15 cellular contexts compared by ENCODE assay signal in the genomic region with DNA sequence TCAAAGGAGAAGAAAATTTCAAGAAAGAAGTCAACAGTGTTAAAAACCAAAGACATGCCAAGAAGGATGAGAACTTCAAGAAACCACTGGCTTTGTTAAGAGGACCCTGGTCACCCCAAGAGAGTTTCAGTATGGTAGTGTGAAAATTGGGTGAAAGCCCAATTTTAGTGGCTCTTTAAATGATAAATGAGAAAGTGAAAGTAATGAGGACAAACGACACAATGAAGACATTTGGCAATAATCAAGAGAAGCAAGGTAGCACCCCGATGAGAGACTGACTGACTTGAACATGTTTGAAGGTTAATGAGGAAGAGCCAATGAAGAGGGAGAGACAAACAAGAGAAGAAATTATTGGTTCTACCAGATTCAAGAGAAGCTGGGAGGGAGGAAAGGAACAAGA. TPM values are rescaled to one million over a fixed set of nuclear protein-coding genes. Genes with fewer than 3 reads are reported as not detected.
DNase-seq lines count a peak whose midpoint lies in the region; ATAC-seq and TF ChIP-seq lines count a peak whose summit lies in the region.
"Had no signal": no experiment of that assay in that cellular context is flagged by ENCODE, and none has a peak within 500 bp of the region (broad histone marks: within the 10 kb centered on the region; RNA-seq: fewer than 3 reads in every experiment).

No MANE protein-coding gene starts in this region.

- H3K27ac Mint-ChIP-seq in activated CD4-positive, alpha-beta memory T cell treated with anti-CD3 and anti-CD28 coated beads, Interleukin-2, amount 10 ng/mL, durations not matched to agents 7 days and 5 days: no peak overlapping the region

- H3K36me3 Mint-ChIP-seq in activated CD4-positive, alpha-beta memory T cell treated with anti-CD3 and anti-CD28 coated beads, Interleukin-2, amount 10 ng/mL, durations not matched to agents 7 days and 5 days (ENCODE audit: low read depth): no peaks in the 10 kb centered on the region

- H3K27me3 ChIP-seq in BLaER1 (no peaks in the 10 kb centered on the region), dorsolateral prefrontal cortex (no peaks in the 10 kb centered on the region), right cardiac atrium (ENCODE audit: control insufficient read depth, insufficient read depth) (no peaks in the 10 kb centered on the region)
- H3K27me3 ChIP-seq: pancreas had no signal

- no peak for TF ChIP-seq CTCF in dorsolateral prefrontal cortex (IDR thresholded peaks at IDR 0.05 in 54 of 56, conservative IDR thresholded peaks at IDR 0.05 in 2 of 56; ENCODE audit: low read depth in 1 of 56, partially characterized antibody in 56 of 56)

- H3K36me3 ChIP-seq in BLaER1: no peaks in the 10 kb centered on the region
- H3K36me3 ChIP-seq: HAP-1, pancreas had no signal

- H3K27ac ChIP-seq in BLaER1: no peak overlapping the region
- H3K27ac ChIP-seq in dorsolateral prefrontal cortex: peak overlapping the region in 34 of 59 donors; percentile 2 to 86 (median 52)
- no peak overlapping the region for H3K27ac ChIP-seq in right cardiac atrium (ENCODE audit: low read length)
- H3K27ac ChIP-seq: pancreas had no signal

- CTCF ChIA-PET in activated CD4-positive, alpha-beta memory T cell treated with anti-CD3 and anti-CD28 coated beads, Interleukin-2, amount 10 ng/mL, durations not matched to agents 7 days and 5 days (lab: Charles Lee): interaction anchor here (1.0 to 7.3 kb wide), 9 partner anchors 8 to 318 kb away, joined by 3 to 81 read pairs (median 9); a partner anchor contains a TSS

- no peak overlapping the region for H3K4me3 ChIP-seq in BLaER1
- peak overlapping the region in 6 of 59 donors; percentile 2 to 15 (median 10) for H3K4me3 ChIP-seq in dorsolateral prefrontal cortex
- no peak overlapping the region for H3K4me3 ChIP-seq in right cardiac atrium (ENCODE audit: low read length)
- H3K4me3 ChIP-seq: HAP-1, pancreas had no signal

- H3K9ac ChIP-seq in BLaER1: no peak overlapping the region

- no peaks in the 10 kb centered on the region for H4K20me1 ChIP-seq in BLaER1

- POLR2A ChIA-PET in activated CD4-positive, alpha-beta memory T cell treated with anti-CD3 and anti-CD28 coated beads, Interleukin-2, amount 10 ng/mL, durations not matched to agents 7 days and 5 days (lab: Charles Lee): interaction anchor here (1.2 to 7.8 kb wide), 6 partner anchors 43 to 294 kb away, joined by 4 to 70 read pairs (median 6); a partner anchor contains a TSS

- H3K4me1 Mint-ChIP-seq in activated CD4-positive, alpha-beta memory T cell treated with anti-CD3 and anti-CD28 coated beads, Interleukin-2, amount 10 ng/mL, durations not matched to agents 7 days and 5 days: peaks cover 10% of the 10 kb centered on the region

- H3K4me1 ChIP-seq in BLaER1 (peaks cover 18% of the 10 kb centered on the region), right cardiac atrium (ENCODE audit: control insufficient read depth, insufficient read depth, low read length) (no peaks in the 10 kb centered on the region)
- H3K4me1 ChIP-seq: Caco-2, pancreas had no signal

- H3K4me3 Mint-ChIP-seq in activated CD4-positive, alpha-beta memory T cell treated with anti-CD3 and anti-CD28 coated beads, Interleukin-2, amount 10 ng/mL, durations not matched to agents 7 days and 5 days: no peak overlapping the region

- ATAC-seq in GM18861 (IDR thresholded peaks at IDR 0.05; ENCODE audit: unreplicated experiment): peak; percentile 38
- peak; percentile 36 for ATAC-seq in HG03521 (IDR thresholded peaks at IDR 0.05; ENCODE audit: unreplicated experiment)
- no peak for ATAC-seq in right cardiac atrium
- ATAC-seq: pancreas, SK-N-SH treated with all-trans-retinoic acid at 6 μM for 48 hours had no signal

- DNase-seq in dorsolateral prefrontal cortex: no peak
- no peak for DNase-seq in SW480 (ENCODE audit: low spot score)
- DNase-seq in activated CD4-positive, alpha-beta memory T cell treated with anti-CD3 and anti-CD28 coated beads, Interleukin-2, amount 10 ng/mL, durations not matched to agents 7 days and 5 days: no peak
- DNase-seq in right cardiac atrium: no peak
- no peak for DNase-seq in NCI-H2107 treated with DMSO at 0.1 percent for 48 hours (lab: John Stamatoyannopoulos, UW; ENCODE audit: unreplicated experiment)
- DNase-seq: Caco-2, islet precursor cell, pancreas, trophoblast cell had no signal

- no peaks in the 10 kb centered on the region for H3K27me3 Mint-ChIP-seq in activated CD4-positive, alpha-beta memory T cell treated with anti-CD3 and anti-CD28 coated beads, Interleukin-2, amount 10 ng/mL, durations not matched to agents 7 days and 5 days

- H3K9me3 ChIP-seq in BLaER1: no peaks in the 10 kb centered on the region; the same call in 1 of the 2 replicates
- H3K9me3 ChIP-seq in right cardiac atrium (ENCODE audit: control insufficient read depth, low read length): no peaks in the 10 kb centered on the region
- H3K9me3 ChIP-seq: Caco-2, HAP-1, pancreas had no signal

- 0% methylated on average over 2 of the region's 2 CpGs for WGBS in right cardiac atrium

- peak overlapping the region; percentile 47 for H3K4me2 ChIP-seq in BLaER1

- intact Hi-C loops in dorsolateral prefrontal cortex (cut with DNase I): loop anchor here (2.0 to 10.0 kb wide), 4 partner anchors 187 to 500 kb away; a partner anchor contains a TSS
- intact Hi-C loops in right cardiac atrium (cut with DNase I): loop anchor here in 3 of 4 donors (5.0 to 10.0 kb wide), 7 partner anchors 130 to 500 kb away; a partner anchor contains a TSS

- H3K9me3 Mint-ChIP-seq in activated CD4-positive, alpha-beta memory T cell treated with anti-CD3 and anti-CD28 coated beads, Interleukin-2, amount 10 ng/mL, durations not matched to agents 7 days and 5 days: peaks cover 5% of the 10 kb centered on the region

RNA-seq across cellular contexts. Expression of a gene that starts 36.9 kb away (rescaled TPM):
- 1 to 10 TPM in 33 of 120 experiments, under 1 TPM in 55, not detected in 32; 0.35 to 2.3 (median 0.83) TPM for total RNA-seq in dorsolateral prefrontal cortex
- not detected for total RNA-seq in activated CD4-positive, alpha-beta memory T cell treated with anti-CD3 and anti-CD28 coated beads, Interleukin-2, amount 10 ng/mL, durations not matched to agents 7 days and 5 days
- not detected for total RNA-seq in right cardiac atrium
- not detected for polyA plus RNA-seq in right cardiac atrium
- total RNA-seq: Caco-2 had no signal
- polyA plus RNA-seq: esophagus had no signal

RNA-seq across cellular contexts. Expression of a gene that starts 43.9 kb away (rescaled TPM):
- total RNA-seq in dorsolateral prefrontal cortex (10 to 100 TPM; 11.8 to 23.8 (median 18.5) TPM), right cardiac atrium (10 to 100 TPM; 30.0 to 34.9 (median 31.3) TPM)
- total RNA-seq in activated CD4-positive, alpha-beta memory T cell treated with anti-CD3 and anti-CD28 coated beads, Interleukin-2, amount 10 ng/mL, durations not matched to agents 7 days and 5 days: 10 to 100 TPM; 37.8 to 39.7 TPM
- 37.3 TPM for polyA plus RNA-seq in right cardiac atrium

Comparison
In these comparisons a context has a peak if more than half of its experiments do, and no peak if none do; other contexts are left out.
1. H3K27ac ChIP-seq: peak in dorsolateral prefrontal cortex (34 of 59); none in BLaER1 (single experiment) and right cardiac atrium (single experiment).
2. ATAC-seq: peak in GM18861 (single experiment) and HG03521 (single experiment); none in right cardiac atrium (0 of 2).